In genomic region chr14:30572237-30572636, GRCh38 we compare ENCODE assay signal across 35 cellular contexts.
"Had no signal": no experiment of that assay in that cellular context is flagged by ENCODE, and none has a peak within 500 bp of the region (broad histone marks: within the 10 kb centered on the region; RNA-seq: fewer than 3 reads in every experiment).

No MANE protein-coding gene starts in this region.

- DNase-seq: activated CD4-positive, alpha-beta memory T cell treated with anti-CD3 and anti-CD28 coated beads for 36 hours; activated CD4-positive, alpha-beta T cell treated with anti-CD3 and anti-CD28 coated beads for 36 hours; activated CD4-positive, alpha-beta T cell treated with anti-CD3 and anti-CD28 coated beads, Interleukin-2, amount 10 ng/mL, durations not matched to agents 24 days and 14 days; activated CD4-positive, CD25-positive, alpha-beta regulatory T cell; activated CD4-positive, CD25-positive, alpha-beta regulatory T cell treated with anti-CD3 and anti-CD28 coated beads, Interleukin-2, amount 50 U/mL, for 72 hours; activated CD8-positive, alpha-beta memory T cell treated with anti-CD3 and anti-CD28 coated beads, Interleukin-2, amount 10 ng/mL, durations not matched to agents 7 days and 5 days; activated CD8-positive, alpha-beta memory T cell treated with anti-CD3 and anti-CD28 coated beads, Interleukin-2, amount 50 U/mL, for 4 hours; activated CD8-positive, alpha-beta T cell treated with anti-CD3 and anti-CD28 coated beads, Interleukin-2, amount 10 ng/mL, durations not matched to agents 7 days and 5 days; activated gamma-delta T cell; activated naive CD4-positive, alpha-beta T cell; activated naive CD4-positive, alpha-beta T cell treated with anti-CD3 and anti-CD28 coated beads, Interleukin-2, amount 10 ng/mL, durations not matched to agents 7 days and 5 days; activated naive CD8-positive, alpha-beta T cell treated with anti-CD3 and anti-CD28 coated beads, Interleukin-2, amount 10 ng/mL, durations not matched to agents 7 days and 5 days; activated T-cell treated with anti-CD3 and anti-CD28 coated beads, Interleukin-2, amount 50 U/mL, for 1 hour; activated T-cell treated with anti-CD3 and anti-CD28 coated beads, Interleukin-2, amount 50 U/mL, for 48 hours; central memory CD4-positive, alpha-beta T cell; cerebellar nuclear complex; colonic mucosa; effector CD8-positive, alpha-beta T cell; endodermal cell; foreskin fibroblast; gastrocnemius medialis; glutamatergic neuron; heart left ventricle; T-cell; T1000; WERI-Rb-1 had no signal

- H3K27me3 ChIP-seq: ascending aorta, breast epithelium, cardiac muscle cell, colonic mucosa, gastrocnemius medialis, heart left ventricle had no signal

- H3K4me1 ChIP-seq: ascending aorta, colonic mucosa had no signal

- H3K27me3 Mint-ChIP-seq: activated CD4-positive, alpha-beta memory T cell treated with anti-CD3 and anti-CD28 coated beads for 36 hours; activated CD4-positive, alpha-beta T cell treated with anti-CD3 and anti-CD28 coated beads for 36 hours; activated CD4-positive, alpha-beta T cell treated with anti-CD3 and anti-CD28 coated beads, Interleukin-2, amount 10 ng/mL, durations not matched to agents 24 days and 14 days; activated CD8-positive, alpha-beta memory T cell treated with anti-CD3 and anti-CD28 coated beads, Interleukin-2, amount 10 ng/mL, durations not matched to agents 7 days and 5 days; activated naive CD4-positive, alpha-beta T cell treated with anti-CD3 and anti-CD28 coated beads, Interleukin-2, amount 10 ng/mL, durations not matched to agents 7 days and 5 days; activated naive CD8-positive, alpha-beta T cell treated with anti-CD3 and anti-CD28 coated beads, Interleukin-2, amount 10 ng/mL, durations not matched to agents 7 days and 5 days; brain; T-cell had no signal

- H3K27ac ChIP-seq: ascending aorta, breast epithelium, cardiac muscle cell, colonic mucosa, gastrocnemius medialis, heart left ventricle, WERI-Rb-1 had no signal

- H3K36me3 ChIP-seq: ascending aorta, breast epithelium, cardiac muscle cell, colonic mucosa, gastrocnemius medialis, heart left ventricle had no signal

- H3K9me3 ChIP-seq: ascending aorta, breast epithelium, colonic mucosa, gastrocnemius medialis, heart left ventricle had no signal

- H3K4me3 Mint-ChIP-seq: activated CD4-positive, alpha-beta memory T cell treated with anti-CD3 and anti-CD28 coated beads for 36 hours; activated CD4-positive, alpha-beta T cell treated with anti-CD3 and anti-CD28 coated beads for 36 hours; activated CD4-positive, alpha-beta T cell treated with anti-CD3 and anti-CD28 coated beads, Interleukin-2, amount 10 ng/mL, durations not matched to agents 24 days and 14 days; activated CD8-positive, alpha-beta memory T cell treated with anti-CD3 and anti-CD28 coated beads, Interleukin-2, amount 10 ng/mL, durations not matched to agents 7 days and 5 days; activated CD8-positive, alpha-beta T cell treated with anti-CD3 and anti-CD28 coated beads, Interleukin-2, amount 10 ng/mL, durations not matched to agents 7 days and 5 days; activated naive CD4-positive, alpha-beta T cell treated with anti-CD3 and anti-CD28 coated beads, Interleukin-2, amount 10 ng/mL, durations not matched to agents 7 days and 5 days; activated naive CD8-positive, alpha-beta T cell treated with anti-CD3 and anti-CD28 coated beads, Interleukin-2, amount 10 ng/mL, durations not matched to agents 7 days and 5 days; activated T-helper 1 cell treated with anti-CD3 and anti-CD28 coated beads, Interleukin-12 subunit alpha, Interleukin-12 subunit beta, Interleukin-2, Interleukin-4 antibody, amounts not matched to agents 30 ng/mL and 10 ng/mL and 1 ng/mL, durations not matched to agents 14 hours and 24 hours and 36 hours; brain; endodermal cell; T-cell; T-helper 1 cell treated with Interleukin-12 subunit alpha and Interleukin-12 subunit beta and Interleukin-4 antibody, amounts not matched to agents 30 μg/mL and 1 μg/mL, for 36 hours; T-helper 2 cell treated with Interferon-gamma antibody and Interleukin-4, amounts not matched to agents 5 μg/mL and 100 μg/mL, for 36 hours had no signal

- ATAC-seq: activated CD4-positive, alpha-beta T cell treated with anti-CD3 and anti-CD28 coated beads for 36 hours; activated CD8-positive, alpha-beta memory T cell treated with anti-CD3 and anti-CD28 coated beads, Interleukin-2, amount 10 ng/mL, durations not matched to agents 7 days and 5 days; activated CD8-positive, alpha-beta T cell treated with anti-CD3 and anti-CD28 coated beads, Interleukin-2, amount 10 ng/mL, durations not matched to agents 7 days and 5 days; activated naive CD4-positive, alpha-beta T cell treated with anti-CD3 and anti-CD28 coated beads, Interleukin-2, amount 50 U/mL, for 72 hours; esophagus mucosa; gastrocnemius medialis; heart left ventricle; T-cell had no signal

- H3K4me3 ChIP-seq: ascending aorta, breast epithelium, cardiac muscle cell, colonic mucosa, gastrocnemius medialis, heart left ventricle had no signal

- H3K9me3 Mint-ChIP-seq: activated CD4-positive, alpha-beta memory T cell treated with anti-CD3 and anti-CD28 coated beads for 36 hours; activated naive CD4-positive, alpha-beta T cell treated with anti-CD3 and anti-CD28 coated beads, Interleukin-2, amount 10 ng/mL, durations not matched to agents 7 days and 5 days; activated naive CD4-positive, alpha-beta T cell treated with anti-CD3 and anti-CD28 coated beads, Interleukin-2, amount 50 U/mL, for 72 hours; activated T-helper 1 cell treated with anti-CD3 and anti-CD28 coated beads, Interleukin-12 subunit alpha, Interleukin-12 subunit beta, Interleukin-2, Interleukin-4 antibody, amounts not matched to agents 30 ng/mL and 10 ng/mL and 1 ng/mL, durations not matched to agents 14 hours and 24 hours and 36 hours; endodermal cell; T-cell; T-helper 1 cell treated with Interleukin-12 subunit alpha and Interleukin-12 subunit beta and Interleukin-4 antibody, amounts not matched to agents 30 μg/mL and 1 μg/mL, for 36 hours; T-helper 2 cell treated with Interferon-gamma antibody and Interleukin-4, amounts not matched to agents 5 μg/mL and 100 μg/mL, for 36 hours had no signal

- H3K27ac Mint-ChIP-seq: activated CD4-positive, alpha-beta memory T cell treated with anti-CD3 and anti-CD28 coated beads for 36 hours; activated CD4-positive, alpha-beta T cell treated with anti-CD3 and anti-CD28 coated beads for 36 hours; activated CD4-positive, alpha-beta T cell treated with anti-CD3 and anti-CD28 coated beads, Interleukin-2, amount 10 ng/mL, durations not matched to agents 24 days and 14 days; activated CD8-positive, alpha-beta memory T cell treated with anti-CD3 and anti-CD28 coated beads, Interleukin-2, amount 10 ng/mL, durations not matched to agents 7 days and 5 days; activated CD8-positive, alpha-beta T cell treated with anti-CD3 and anti-CD28 coated beads, Interleukin-2, amount 10 ng/mL, durations not matched to agents 7 days and 5 days; activated naive CD4-positive, alpha-beta T cell treated with anti-CD3 and anti-CD28 coated beads, Interleukin-2, amount 10 ng/mL, durations not matched to agents 7 days and 5 days; activated naive CD4-positive, alpha-beta T cell treated with anti-CD3 and anti-CD28 coated beads, Interleukin-2, amount 50 U/mL, for 72 hours; activated naive CD8-positive, alpha-beta T cell treated with anti-CD3 and anti-CD28 coated beads, Interleukin-2, amount 10 ng/mL, durations not matched to agents 7 days and 5 days; activated T-helper 1 cell treated with anti-CD3 and anti-CD28 coated beads, Interleukin-12 subunit alpha, Interleukin-12 subunit beta, Interleukin-2, Interleukin-4 antibody, amounts not matched to agents 30 ng/mL and 10 ng/mL and 1 ng/mL, durations not matched to agents 14 hours and 24 hours and 36 hours; brain; endodermal cell; T-cell; T-helper 1 cell treated with Interleukin-12 subunit alpha and Interleukin-12 subunit beta and Interleukin-4 antibody, amounts not matched to agents 30 μg/mL and 1 μg/mL, for 36 hours; T-helper 2 cell treated with Interferon-gamma antibody and Interleukin-4, amounts not matched to agents 5 μg/mL and 100 μg/mL, for 36 hours had no signal
